22 cellular contexts compared by ENCODE assay signal in genomic region chr20:38534756-38535155, GRCh38. TPM values are rescaled to one million over a fixed set of nuclear protein-coding genes. Genes with fewer than 3 reads are reported as not detected.
A peak's percentile ranks its signal among the peaks of the same experiment; 100 is the strongest.
DNase-seq lines count a peak whose midpoint lies in the region; ATAC-seq lines count a peak whose summit lies in the region.
"Had no signal": no experiment of that assay in that cellular context is flagged by ENCODE, and none has a peak within 500 bp of the region (broad histone marks: within the 10 kb centered on the region; RNA-seq: fewer than 3 reads in every experiment).

No MANE protein-coding gene starts in this region.

- peak; percentile 94 for ATAC-seq in stimulated activated effector memory CD8-positive, alpha-beta T cell treated with anti-CD3 and anti-CD28 coated beads, Interleukin-12 subunit alpha, Interleukin-12 subunit beta, amount 100 ng/mL, for 72 hours
- ATAC-seq in GM21515 (IDR thresholded peaks at IDR 0.05; ENCODE audit: unreplicated experiment), result no peak
- ATAC-seq: psoas muscle; stimulated activated naive B cell treated with anti-CD40 and anti-IgM and Interleukin-4, amounts not matched to agents 10 μg/mL and 1 μg/mL and 100 μg/mL, for 72 hours; T-cell had no signal

- H3K27me3 Mint-ChIP-seq in activated T-helper 2 cell treated with anti-CD3 and anti-CD28 coated beads, Interferon-gamma antibody, Interleukin-2, Interleukin-4, amounts not matched to agents 10 μg/mL and 5 μg/mL and 100 μg/mL, durations not matched to agents 14 hours and 24 hours and 36 hours (ENCODE audit: low read depth), result no peaks in the 10 kb centered on the region
- H3K27me3 Mint-ChIP-seq: brain; stimulated activated naive B cell treated with anti-CD40 and anti-IgM and Interleukin-4, amounts not matched to agents 10 μg/mL and 1 μg/mL and 100 μg/mL, for 72 hours; T-cell had no signal

- peaks cover 21% of the 10 kb centered on the region for H3K4me1 Mint-ChIP-seq in activated T-helper 2 cell treated with anti-CD3 and anti-CD28 coated beads, Interferon-gamma antibody, Interleukin-2, Interleukin-4, amounts not matched to agents 10 μg/mL and 5 μg/mL and 100 μg/mL, durations not matched to agents 14 hours and 24 hours and 36 hours (ENCODE audit: low read depth)
- peaks cover 4% of the 10 kb centered on the region for H3K4me1 Mint-ChIP-seq in stimulated activated effector memory CD8-positive, alpha-beta T cell treated with anti-CD3 and anti-CD28 coated beads, Interleukin-12 subunit alpha, Interleukin-12 subunit beta, amount 100 ng/mL, for 72 hours
- H3K4me1 Mint-ChIP-seq: brain had no signal

- no peak overlapping the region for H3K4me3 Mint-ChIP-seq in activated T-helper 2 cell treated with anti-CD3 and anti-CD28 coated beads, Interferon-gamma antibody, Interleukin-2, Interleukin-4, amounts not matched to agents 10 μg/mL and 5 μg/mL and 100 μg/mL, durations not matched to agents 14 hours and 24 hours and 36 hours (ENCODE audit: low read depth)
- H3K4me3 Mint-ChIP-seq in stimulated activated effector memory CD8-positive, alpha-beta T cell treated with anti-CD3 and anti-CD28 coated beads, Interleukin-12 subunit alpha, Interleukin-12 subunit beta, amount 100 ng/mL, for 72 hours, result no peak overlapping the region
- H3K4me3 Mint-ChIP-seq: activated T-helper 1 cell treated with anti-CD3 and anti-CD28 coated beads, Interleukin-12 subunit alpha, Interleukin-12 subunit beta, Interleukin-2, Interleukin-4 antibody, amounts not matched to agents 30 ng/mL and 10 ng/mL and 1 ng/mL, durations not matched to agents 14 hours and 24 hours and 36 hours; brain; stimulated activated naive B cell treated with anti-CD40 and anti-IgM and Interleukin-4, amounts not matched to agents 10 μg/mL and 1 μg/mL and 100 μg/mL, for 72 hours; T-cell had no signal

- intact Hi-C loops in activated T-helper 2 cell treated with anti-CD3 and anti-CD28 coated beads, Interferon-gamma antibody, Interleukin-2, Interleukin-4, amounts not matched to agents 10 μg/mL and 5 μg/mL and 100 μg/mL, durations not matched to agents 14 hours and 24 hours and 36 hours (cut with micrococcal nuclease), result no loop called here

- peaks cover 59% of the 10 kb centered on the region for H3K36me3 Mint-ChIP-seq in activated T-helper 2 cell treated with anti-CD3 and anti-CD28 coated beads, Interferon-gamma antibody, Interleukin-2, Interleukin-4, amounts not matched to agents 10 μg/mL and 5 μg/mL and 100 μg/mL, durations not matched to agents 14 hours and 24 hours and 36 hours (ENCODE audit: low read depth)
- H3K36me3 Mint-ChIP-seq in stimulated activated effector memory CD8-positive, alpha-beta T cell treated with anti-CD3 and anti-CD28 coated beads, Interleukin-12 subunit alpha, Interleukin-12 subunit beta, amount 100 ng/mL, for 72 hours, result peaks cover 100% of the 10 kb centered on the region

- DNase-seq in stimulated activated CD4-positive, alpha-beta T cell treated with anti-CD3 and anti-CD28 coated beads, Interleukin-12 subunit alpha, Interleukin-12 subunit beta, amount 100 ng/mL, for 4 hours, result peak; percentile 2
- no peak for DNase-seq in stimulated activated CD4-positive, alpha-beta T cell treated with anti-CD3 and anti-CD28 coated beads, Interleukin-4, amount 100 ng/mL, for 4 hours
- DNase-seq in activated T-helper 2 cell treated with anti-CD3 and anti-CD28 coated beads, Interferon-gamma antibody, Interleukin-2, Interleukin-4, amounts not matched to agents 10 μg/mL and 5 μg/mL and 100 μg/mL, durations not matched to agents 14 hours and 24 hours and 36 hours (ENCODE audit: low spot score), result no peak
- peak; percentile 38 for DNase-seq in stimulated activated CD4-positive, alpha-beta T cell treated with anti-CD3 and anti-CD28 coated beads, Interleukin-15, amount 100 ng/mL, for 24 hours
- peak; percentile 3 to 56 for DNase-seq in stimulated activated effector memory CD8-positive, alpha-beta T cell treated with anti-CD3 and anti-CD28 coated beads, Interleukin-12 subunit alpha, Interleukin-12 subunit beta, amount 100 ng/mL, for 72 hours (ENCODE audit: low spot score in 2 of 2)
- DNase-seq in T1000 (lab: John Stamatoyannopoulos, UW), result no peak
- DNase-seq: effector memory CD4-positive, alpha-beta T cell; esophagus squamous epithelium; kidney; NCI-H1436; NCI-H510A; NK-92 treated with Interleukin-12 subunit alpha and Interleukin-12 subunit beta, amount 100 ng/mL, for 24 hours; psoas muscle; SHP77 treated with DMSO at 0.1 percent for 48 hours; stimulated activated naive B cell treated with anti-CD40 and anti-IgM and Interleukin-4, amounts not matched to agents 10 μg/mL and 1 μg/mL and 100 μg/mL, for 72 hours; T-cell; tibial artery had no signal

- H3K9me3 Mint-ChIP-seq in activated T-helper 2 cell treated with anti-CD3 and anti-CD28 coated beads, Interferon-gamma antibody, Interleukin-2, Interleukin-4, amounts not matched to agents 10 μg/mL and 5 μg/mL and 100 μg/mL, durations not matched to agents 14 hours and 24 hours and 36 hours, result no peaks in the 10 kb centered on the region
- H3K9me3 Mint-ChIP-seq in stimulated activated effector memory CD8-positive, alpha-beta T cell treated with anti-CD3 and anti-CD28 coated beads, Interleukin-12 subunit alpha, Interleukin-12 subunit beta, amount 100 ng/mL, for 72 hours, result no peaks in the 10 kb centered on the region
- H3K9me3 Mint-ChIP-seq: activated T-helper 1 cell treated with anti-CD3 and anti-CD28 coated beads, Interleukin-12 subunit alpha, Interleukin-12 subunit beta, Interleukin-2, Interleukin-4 antibody, amounts not matched to agents 30 ng/mL and 10 ng/mL and 1 ng/mL, durations not matched to agents 14 hours and 24 hours and 36 hours; brain; stimulated activated naive B cell treated with anti-CD40 and anti-IgM and Interleukin-4, amounts not matched to agents 10 μg/mL and 1 μg/mL and 100 μg/mL, for 72 hours; T-cell had no signal

- H3K27ac Mint-ChIP-seq in activated T-helper 2 cell treated with anti-CD3 and anti-CD28 coated beads, Interferon-gamma antibody, Interleukin-2, Interleukin-4, amounts not matched to agents 10 μg/mL and 5 μg/mL and 100 μg/mL, durations not matched to agents 14 hours and 24 hours and 36 hours, result peak overlapping the region; percentile 28
- no peak overlapping the region for H3K27ac Mint-ChIP-seq in stimulated activated effector memory CD8-positive, alpha-beta T cell treated with anti-CD3 and anti-CD28 coated beads, Interleukin-12 subunit alpha, Interleukin-12 subunit beta, amount 100 ng/mL, for 72 hours
- H3K27ac Mint-ChIP-seq: activated T-helper 1 cell treated with anti-CD3 and anti-CD28 coated beads, Interleukin-12 subunit alpha, Interleukin-12 subunit beta, Interleukin-2, Interleukin-4 antibody, amounts not matched to agents 30 ng/mL and 10 ng/mL and 1 ng/mL, durations not matched to agents 14 hours and 24 hours and 36 hours; brain; stimulated activated naive B cell treated with anti-CD40 and anti-IgM and Interleukin-4, amounts not matched to agents 10 μg/mL and 1 μg/mL and 100 μg/mL, for 72 hours; T-cell had no signal

RNA-seq across cellular contexts. Expression of gene ADIG, which starts 46.2 kb away (rescaled TPM):
- not detected in 2 replicates for total RNA-seq in activated T-helper 2 cell treated with anti-CD3 and anti-CD28 coated beads, Interferon-gamma antibody, Interleukin-2, Interleukin-4, amounts not matched to agents 10 μg/mL and 5 μg/mL and 100 μg/mL, durations not matched to agents 14 hours and 24 hours and 36 hours
- total RNA-seq: activated T-helper 1 cell treated with anti-CD3 and anti-CD28 coated beads, Interleukin-12 subunit alpha, Interleukin-12 subunit beta, Interleukin-2, Interleukin-4 antibody, amounts not matched to agents 30 ng/mL and 10 ng/mL and 1 ng/mL, durations not matched to agents 14 hours and 24 hours and 36 hours; esophagus squamous epithelium; kidney; lung microvascular endothelial cell; MCF 10A; psoas muscle; T-cell had no signal

Comparison
In these comparisons a context has a peak if more than half of its experiments do, and no peak if none do; other contexts are left out.
1. DNase-seq: peak in stimulated activated CD4-positive, alpha-beta T cell treated with anti-CD3 and anti-CD28 coated beads, Interleukin-12 subunit alpha, Interleukin-12 subunit beta, amount 100 ng/mL, for 4 hours (single experiment), stimulated activated CD4-positive, alpha-beta T cell treated with anti-CD3 and anti-CD28 coated beads, Interleukin-15, amount 100 ng/mL, for 24 hours (single experiment) and stimulated activated effector memory CD8-positive, alpha-beta T cell treated with anti-CD3 and anti-CD28 coated beads, Interleukin-12 subunit alpha, Interleukin-12 subunit beta, amount 100 ng/mL, for 72 hours (2 of 2); none in stimulated activated CD4-positive, alpha-beta T cell treated with anti-CD3 and anti-CD28 coated beads, Interleukin-4, amount 100 ng/mL, for 4 hours (0 of 2), activated T-helper 2 cell treated with anti-CD3 and anti-CD28 coated beads, Interferon-gamma antibody, Interleukin-2, Interleukin-4, amounts not matched to agents 10 μg/mL and 5 μg/mL and 100 μg/mL, durations not matched to agents 14 hours and 24 hours and 36 hours (single experiment) and T1000 (single experiment).